17 cellular contexts compared by ENCODE assay signal in the genomic region with DNA sequence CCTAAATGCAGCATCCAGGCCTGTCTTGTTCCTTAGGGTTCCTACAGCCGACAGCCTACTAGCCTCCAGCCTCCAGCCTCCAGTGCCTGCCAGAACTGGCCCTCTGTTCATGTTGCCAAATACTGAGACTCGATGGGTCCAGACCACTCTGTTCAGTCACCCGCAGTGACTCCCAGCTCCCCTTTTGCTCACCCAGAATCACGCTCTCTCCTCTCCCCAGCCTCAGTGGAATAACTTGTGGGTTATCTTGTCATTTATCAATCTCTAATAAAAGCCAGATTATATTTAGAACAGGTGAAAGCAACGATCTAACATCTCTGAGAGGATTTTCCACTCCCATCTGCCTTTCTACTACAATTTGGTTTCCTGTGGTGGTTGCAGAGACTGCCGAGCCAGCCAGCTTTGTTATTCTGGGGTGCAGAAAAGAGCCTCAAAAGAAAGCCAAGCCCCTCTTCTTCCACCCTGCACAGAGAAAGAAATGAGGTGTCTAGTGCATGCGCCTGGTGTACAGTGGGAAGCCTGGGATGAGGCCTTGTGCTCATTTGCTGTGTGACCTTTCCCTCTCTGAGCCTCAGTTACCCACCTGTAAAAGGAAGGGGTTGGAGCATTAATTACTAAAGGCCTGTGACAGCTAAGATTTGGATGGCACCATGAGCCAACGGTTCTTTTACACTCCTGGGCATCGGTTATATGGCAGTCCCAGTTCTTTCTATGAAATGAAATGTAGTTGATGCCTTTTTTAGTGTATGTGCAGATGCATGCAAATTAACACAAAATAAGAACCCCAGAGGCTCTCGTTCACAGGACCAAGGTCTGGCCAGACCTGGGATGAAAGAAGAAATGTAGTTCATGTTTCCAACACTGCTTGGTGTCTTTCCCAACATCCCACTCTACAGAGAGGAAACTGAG. TPM values are rescaled to one million over a fixed set of nuclear protein-coding genes. Genes with fewer than 3 reads are reported as not detected.
DNase-seq lines count a peak whose midpoint lies in the region; ATAC-seq, FAIRE-seq and TF ChIP-seq lines count a peak whose summit lies in the region.
"Had no signal": no experiment of that assay in that cellular context is flagged by ENCODE, and none has a peak within 500 bp of the region (broad histone marks: within the 10 kb centered on the region; RNA-seq: fewer than 3 reads in every experiment).

No MANE protein-coding gene starts in this region.

- CTCF ChIA-PET in CD4-positive, alpha-beta T cell (lab: Charles Lee): interaction anchor here (0.6 to 5.2 kb wide), 9 partner anchors 8 to 119 kb away, joined by 3 to 31 read pairs (median 4); no protein-coding TSS in a partner anchor
- CTCF ChIA-PET in activated CD4-positive, alpha-beta memory T cell treated with anti-CD3 and anti-CD28 coated beads, Interleukin-2, amount 10 ng/mL, durations not matched to agents 7 days and 5 days (lab: Charles Lee): interaction anchor here (1.2 to 4.1 kb wide), 3 partner anchors 33 to 44 kb away, joined by 3 to 17 read pairs (median 3); no protein-coding TSS in a partner anchor
- CTCF ChIA-PET in naive thymus-derived CD4-positive, alpha-beta T cell (lab: Charles Lee): interaction anchor here (0.7 to 7.6 kb wide), 9 partner anchors 10 to 57 kb away, joined by 3 to 46 read pairs (median 14); a partner anchor contains a TSS

- in situ Hi-C loops in transverse colon (cut with MboI; ENCODE audit: low pct_ligation_motif_present in 1 of 4, low pct_unique_long_range_greater_than_20kb in 1 of 4, low sequenced_read_pairs in 3 of 4): no loop called here

- H3K36me3 Mint-ChIP-seq in CD4-positive, alpha-beta T cell (ENCODE audit: low read depth): no peaks in the 10 kb centered on the region
- H3K36me3 Mint-ChIP-seq in activated CD4-positive, alpha-beta memory T cell treated with anti-CD3 and anti-CD28 coated beads, Interleukin-2, amount 10 ng/mL, durations not matched to agents 7 days and 5 days (ENCODE audit: low read depth): no peaks in the 10 kb centered on the region
- no peaks in the 10 kb centered on the region for H3K36me3 Mint-ChIP-seq in naive thymus-derived CD4-positive, alpha-beta T cell

- TF ChIP-seq CTCF in CD4-positive, alpha-beta T cell (IDR thresholded peaks at IDR 0.05): no peak
- no peak for TF ChIP-seq CTCF in transverse colon (IDR thresholded peaks at IDR 0.05)

- H3K27ac ChIP-seq in CD4-positive, alpha-beta T cell (ENCODE audit: low read depth, low read length): peak overlapping the region; percentile 61
- H3K27ac ChIP-seq in naive thymus-derived CD4-positive, alpha-beta T cell (ENCODE audit: low read depth, low read length): peak overlapping the region; percentile 76
- H3K27ac ChIP-seq in transverse colon: no peak overlapping the region
- H3K27ac ChIP-seq: gastrocnemius medialis, SK-N-MC, vagina had no signal

- peak in 5 of 10 experiments; percentile 23 to 48 (median 35) for DNase-seq in CD4-positive, alpha-beta T cell
- no peak for DNase-seq in GM19239 (ENCODE audit: insufficient read length, low spot score)
- DNase-seq in activated CD4-positive, alpha-beta memory T cell treated with anti-CD3 and anti-CD28 coated beads, Interleukin-2, amount 10 ng/mL, durations not matched to agents 7 days and 5 days: no peak
- peak in 6 of 9 donors; percentile 57 to 67 (median 63) for DNase-seq in naive thymus-derived CD4-positive, alpha-beta T cell
- DNase-seq in transverse colon: no peak
- DNase-seq in left lobe of liver (ENCODE audit: low spot score): no peak
- DNase-seq: cerebellar nuclear complex; gastrocnemius medialis; midbrain; NCI-H1092 treated with DMSO at 0.1 percent for 48 hours; NCI-H2171; stimulated activated CD4-positive, alpha-beta T cell treated with anti-CD3 and anti-CD28 coated beads, Interleukin-1b, Interleukin-23, amount 100 ng/mL, for 48 hours; stimulated activated CD8-positive, alpha-beta memory T cell treated with anti-CD3 and anti-CD28 coated beads, Interleukin-4, amount 100 ng/mL, for 48 hours had no signal

- no peak for TF ChIP-seq EP300 in transverse colon (IDR thresholded peaks at IDR 0.05; ENCODE audit: low read depth)

- peaks cover 65 to 91% of the 10 kb centered on the region in 2 donors for H3K4me1 ChIP-seq in naive thymus-derived CD4-positive, alpha-beta T cell (ENCODE audit: control insufficient read depth in 2 of 2, insufficient read depth in 2 of 2, low read length in 2 of 2)
- peaks cover 0 to 4% (median 0%) of the 10 kb centered on the region in 4 donors for H3K4me1 ChIP-seq in transverse colon
- H3K4me1 ChIP-seq: gastrocnemius medialis, vagina had no signal

- H3K4me3 ChIP-seq in naive thymus-derived CD4-positive, alpha-beta T cell (ENCODE audit: low read length): peak overlapping the region; percentile 46
- no peak overlapping the region for H3K4me3 ChIP-seq in transverse colon
- H3K4me3 ChIP-seq: gastrocnemius medialis, SK-N-MC, vagina had no signal

- H3K9me3 Mint-ChIP-seq in CD4-positive, alpha-beta T cell: no peaks in the 10 kb centered on the region
- H3K9me3 Mint-ChIP-seq in activated CD4-positive, alpha-beta memory T cell treated with anti-CD3 and anti-CD28 coated beads, Interleukin-2, amount 10 ng/mL, durations not matched to agents 7 days and 5 days: no peaks in the 10 kb centered on the region
- H3K9me3 Mint-ChIP-seq in naive thymus-derived CD4-positive, alpha-beta T cell: peaks cover 0 to 3% (median 0%) of the 10 kb centered on the region in 11 donors

- TF ChIP-seq POLR2A in transverse colon (IDR thresholded peaks at IDR 0.05): no peak

- 70 to 79% methylated on average over 7 to 10 of the region's 10 CpGs for WGBS in transverse colon (ENCODE audit: low coverage in 1 of 2), 2 donors

- H3K27me3 Mint-ChIP-seq in CD4-positive, alpha-beta T cell: no peaks in the 10 kb centered on the region
- no peaks in the 10 kb centered on the region for H3K27me3 Mint-ChIP-seq in activated CD4-positive, alpha-beta memory T cell treated with anti-CD3 and anti-CD28 coated beads, Interleukin-2, amount 10 ng/mL, durations not matched to agents 7 days and 5 days
- no peaks in the 10 kb centered on the region for H3K27me3 Mint-ChIP-seq in naive thymus-derived CD4-positive, alpha-beta T cell

- peaks cover 84% of the 10 kb centered on the region for H3K4me1 Mint-ChIP-seq in CD4-positive, alpha-beta T cell (ENCODE audit: low read depth)
- H3K4me1 Mint-ChIP-seq in activated CD4-positive, alpha-beta memory T cell treated with anti-CD3 and anti-CD28 coated beads, Interleukin-2, amount 10 ng/mL, durations not matched to agents 7 days and 5 days: peaks cover 42% of the 10 kb centered on the region
- peaks cover 54 to 90% (median 81%) of the 10 kb centered on the region in 7 donors for H3K4me1 Mint-ChIP-seq in naive thymus-derived CD4-positive, alpha-beta T cell

- ATAC-seq in CD4-positive, alpha-beta T cell (ENCODE audit: poor library complexity): peak; percentile 56
- ATAC-seq in naive thymus-derived CD4-positive, alpha-beta T cell: peak; percentile 67
- no peak for ATAC-seq in left lobe of liver
- ATAC-seq in HG02571 (IDR thresholded peaks at IDR 0.05; ENCODE audit: unreplicated experiment): no peak
- ATAC-seq: gastrocnemius medialis had no signal

- peak overlapping the region; percentile 85 for H3K4me3 Mint-ChIP-seq in CD4-positive, alpha-beta T cell
- no peak overlapping the region for H3K4me3 Mint-ChIP-seq in activated CD4-positive, alpha-beta memory T cell treated with anti-CD3 and anti-CD28 coated beads, Interleukin-2, amount 10 ng/mL, durations not matched to agents 7 days and 5 days
- peak overlapping the region; percentile 76 to 96 (median 83) for H3K4me3 Mint-ChIP-seq in naive thymus-derived CD4-positive, alpha-beta T cell

- peak; percentile 57 for FAIRE-seq in GM19239 (lab: Jason Lieb, UNC)
- FAIRE-seq: islet of Langerhans had no signal

- intact Hi-C loops in CD4-positive, alpha-beta T cell (cut with DNase I, micrococcal nuclease): loop anchor here in 1 of 2 experiments (1.0 to 2.0 kb wide), 3 partner anchors 17 to 25 kb away; no protein-coding TSS in a partner anchor
- intact Hi-C loops in naive thymus-derived CD4-positive, alpha-beta T cell (cut with micrococcal nuclease): loop anchor here (1.0 to 2.0 kb wide), 9 partner anchors 10 to 47 kb away; a partner anchor contains a TSS
- intact Hi-C loops in transverse colon (cut with DNase I; ENCODE audit: low total_unique reads): no loop called here

- H3K27ac Mint-ChIP-seq in CD4-positive, alpha-beta T cell: peak overlapping the region; percentile 85
- peak overlapping the region; percentile 61 for H3K27ac Mint-ChIP-seq in activated CD4-positive, alpha-beta memory T cell treated with anti-CD3 and anti-CD28 coated beads, Interleukin-2, amount 10 ng/mL, durations not matched to agents 7 days and 5 days
- peak overlapping the region; percentile 88 to 97 (median 92) for H3K27ac Mint-ChIP-seq in naive thymus-derived CD4-positive, alpha-beta T cell

- H3K9me3 ChIP-seq in CD4-positive, alpha-beta T cell (ENCODE audit: control insufficient read depth, low read length): no peaks in the 10 kb centered on the region
- H3K9me3 ChIP-seq in naive thymus-derived CD4-positive, alpha-beta T cell (ENCODE audit: control insufficient read depth in 2 of 3, low read length in 3 of 3): no peaks in the 10 kb centered on the region
- no peaks in the 10 kb centered on the region for H3K9me3 ChIP-seq in transverse colon
- H3K9me3 ChIP-seq: gastrocnemius medialis, vagina had no signal

- POLR2A ChIA-PET in CD4-positive, alpha-beta T cell (lab: Charles Lee): interaction anchor here (0.8 to 14.0 kb wide), 16 partner anchors 10 to 234 kb away, joined by 3 to 180 read pairs (median 14); a partner anchor contains a TSS
- POLR2A ChIA-PET in activated CD4-positive, alpha-beta memory T cell treated with anti-CD3 and anti-CD28 coated beads, Interleukin-2, amount 10 ng/mL, durations not matched to agents 7 days and 5 days (lab: Charles Lee): interaction anchor here (1.1 to 3.9 kb wide), 6 partner anchors 9 to 47 kb away, joined by 3 to 19 read pairs (median 10); a partner anchor contains a TSS
- POLR2A ChIA-PET in naive thymus-derived CD4-positive, alpha-beta T cell (lab: Charles Lee): interaction anchor here (1.1 to 57.7 kb wide), 7 partner anchors 5 to 58 kb away, joined by 4 to 1267 read pairs (median 71); a partner anchor contains a TSS

- H3K27me3 ChIP-seq in CD4-positive, alpha-beta T cell (ENCODE audit: control insufficient read depth, insufficient read depth, low read length): no peaks in the 10 kb centered on the region
- H3K27me3 ChIP-seq in naive thymus-derived CD4-positive, alpha-beta T cell (ENCODE audit: control insufficient read depth in 2 of 2, insufficient read depth in 2 of 2, low read length in 2 of 2): no peaks in the 10 kb centered on the region
- H3K27me3 ChIP-seq in transverse colon: no peaks in the 10 kb centered on the region
- H3K27me3 ChIP-seq: gastrocnemius medialis, vagina had no signal

- no peaks in the 10 kb centered on the region for H3K36me3 ChIP-seq in naive thymus-derived CD4-positive, alpha-beta T cell (ENCODE audit: control insufficient read depth in 2 of 3, insufficient read depth in 3 of 3, low read length in 3 of 3)
- H3K36me3 ChIP-seq in transverse colon: no peaks in the 10 kb centered on the region
- H3K36me3 ChIP-seq: gastrocnemius medialis, vagina had no signal

RNA-seq across cellular contexts. Expression of a gene that starts 42.9 kb away (rescaled TPM):
- 10 to 100 TPM; 89.8 to 90.4 TPM for total RNA-seq in CD4-positive, alpha-beta T cell
- total RNA-seq in activated CD4-positive, alpha-beta memory T cell treated with anti-CD3 and anti-CD28 coated beads, Interleukin-2, amount 10 ng/mL, durations not matched to agents 7 days and 5 days: 10 to 100 TPM; 14.7 to 14.8 TPM
- 10 to 100 TPM; 14.8 to 89.4 (median 34.1) TPM for total RNA-seq in naive thymus-derived CD4-positive, alpha-beta T cell
- polyA plus RNA-seq in naive thymus-derived CD4-positive, alpha-beta T cell: 10 to 100 TPM; 13.0 to 28.3 TPM
- 100 to 1,000 TPM; 174 to 363 (median 253) TPM for total RNA-seq in transverse colon
- 19.7 TPM for total RNA-seq in left lobe of liver

Comparison
In these comparisons a context has a peak if more than half of its experiments do, and no peak if none do; other contexts are left out.
1. ATAC-seq: peak in CD4-positive, alpha-beta T cell (single experiment) and naive thymus-derived CD4-positive, alpha-beta T cell (single experiment); none in left lobe of liver (single experiment) and HG02571 (single experiment).
2. DNase-seq: peak in naive thymus-derived CD4-positive, alpha-beta T cell (6 of 9); none in GM19239 (single experiment), activated CD4-positive, alpha-beta memory T cell treated with anti-CD3 and anti-CD28 coated beads, Interleukin-2, amount 10 ng/mL, durations not matched to agents 7 days and 5 days (single experiment), transverse colon (single experiment) and left lobe of liver (single experiment).
3. H3K27ac ChIP-seq: peak in CD4-positive, alpha-beta T cell (single experiment) and naive thymus-derived CD4-positive, alpha-beta T cell (single experiment); none in transverse colon (0 of 4).
4. Peak in every context shown above with its lines, with median percentiles within 50 percentile points of each other: H3K27ac Mint-ChIP-seq.